ENCODE assay signal across 2 cellular contexts in genomic region chrX:26590849-26591248, GRCh38.
TF ChIP-seq lines count a peak whose summit lies in the region.

No MANE protein-coding gene starts in this region.

TF ChIP-seq in IMR-90, 13 proteins besides CTCF, POLR2A, EP300 and RAD21:
- TF ChIP-seq CEBPB (IDR thresholded peaks at IDR 0.05; ENCODE audit: low read depth, low read length): 0 out of 2 replicates have a peak, but pooled peaks have one; percentile 44
- peak; percentile 85 for TF ChIP-seq MAFK (IDR thresholded peaks at IDR 0.05; ENCODE audit: low read depth, low read length)
- no peak for TF ChIP-seq RCOR1 (IDR thresholded peaks at IDR 0.05; ENCODE audit: insufficient replicate concordance, low read length)

TF ChIP-seq in K562, 482 proteins besides CTCF, POLR2A, EP300 and RAD21:
- TF ChIP-seq ZNF316 (IDR thresholded peaks at IDR 0.05) (peak; percentile 39; the same call in 1 of the 2 replicates), MAFG (tag; conservative IDR thresholded peaks at IDR 0.05) (peak; percentile 42; the same call in 1 of the 2 replicates), GTF2F1 (IDR thresholded peaks at IDR 0.05; ENCODE audit: low read depth, low read length) (no peak), ZNF3 (CRISPR knock-in tag; IDR thresholded peaks at IDR 0.05) (no peak), FOS (IDR thresholded peaks at IDR 0.05; ENCODE audit: extremely low read depth, insufficient read length) (no peak), HNRNPH1 (optimal IDR thresholded peaks at IDR 0.05; ENCODE audit: low read depth, low read length) (no peak), SMAD1 (IDR thresholded peaks at IDR 0.05; ENCODE audit: low read depth, low read length, partially characterized antibody) (no peak), PHTF2 (CRISPR knock-in tag; IDR thresholded peaks at IDR 0.05) (no peak), ZNF146 (CRISPR knock-in tag; IDR thresholded peaks at IDR 0.05; ENCODE audit: unreplicated experiment) (no peak), ZBTB9 (CRISPR knock-in tag; IDR thresholded peaks at IDR 0.05) (no peak), PCBP1 (IDR thresholded peaks at IDR 0.05; ENCODE audit: low read depth, low read length, poor library complexity, severe bottlenecking) (no peak)
